Comparison of ENCODE assay signal across 19 cellular contexts in genomic region chr15:71548317-71548908, GRCh38.
DNase-seq lines count a peak whose midpoint lies in the region; ATAC-seq and TF ChIP-seq lines count a peak whose summit lies in the region.
"Had no signal": no experiment of that assay in that cellular context is flagged by ENCODE, and none has a peak within 500 bp of the region (broad histone marks: within the 10 kb centered on the region; RNA-seq: fewer than 3 reads in every experiment).

No MANE protein-coding gene starts in this region.

- DNase-seq in GM12865 (ENCODE audit: low read depth): peak; percentile 1
- DNase-seq in esophagus squamous epithelium (lab: John Stamatoyannopoulos, UW): no peak
- DNase-seq in testis: no peak
- DNase-seq in osteoblast (ENCODE audit: insufficient read length, low spot score, missing footprints): no peak
- DNase-seq: activated CD8-positive, alpha-beta T cell treated with anti-CD3 and anti-CD28 coated beads for 36 hours; activated naive CD4-positive, alpha-beta T cell; activated T-cell treated with anti-CD3 and anti-CD28 coated beads for 4 hours; EL; GOT3; hypothalamus; NCI-H1105; occipital lobe; SW 1271; upper lobe of right lung had no signal

- no peaks in the 10 kb centered on the region for H3K4me1 ChIP-seq in HEK293 (ENCODE audit: control insufficient read depth, insufficient read depth, low read length)
- peaks cover 0 to 83% (median 5%) of the 10 kb centered on the region in 3 donors for H3K4me1 ChIP-seq in esophagus squamous epithelium
- peaks cover 16% of the 10 kb centered on the region for H3K4me1 ChIP-seq in neuron (ENCODE audit: insufficient read depth, low read length)
- H3K4me1 ChIP-seq in testis: no peaks in the 10 kb centered on the region
- no peaks in the 10 kb centered on the region for H3K4me1 ChIP-seq in osteoblast (ENCODE audit: insufficient read depth, low read length)
- H3K4me1 ChIP-seq: upper lobe of right lung had no signal

- CTCF ChIA-PET in HEK293 (lab: Yijun Ruan, JAX): interaction anchor here (0.6 kb wide), 1 partner anchor 27 kb away, joined by 5 read pairs; no protein-coding TSS in a partner anchor

- WGBS in esophagus squamous epithelium, 2 donors: 27 to 35% methylated on average over 6 of the region's 8 CpGs
- 76 to 77% methylated on average over 8 of the region's 8 CpGs for WGBS in testis, 2 donors

- no peak for ATAC-seq in GM19324 (IDR thresholded peaks at IDR 0.05; ENCODE audit: low FRiP score, unreplicated experiment)
- ATAC-seq: activated CD4-positive, CD25-positive, alpha-beta regulatory T cell treated with anti-CD3 and anti-CD28 coated beads, Interleukin-2, amount 50 U/mL, for 24 hours; activated CD8-positive, alpha-beta T cell treated with anti-CD3 and anti-CD28 coated beads for 36 hours; upper lobe of right lung had no signal

- no peaks in the 10 kb centered on the region for H3K79me2 ChIP-seq in osteoblast (ENCODE audit: insufficient read depth, low read length)

- no peak overlapping the region for H3K4me2 ChIP-seq in osteoblast (ENCODE audit: insufficient read depth, low read length)

- TF ChIP-seq CTCF in GM12865 (IDR thresholded peaks at IDR 0.05; ENCODE audit: insufficient read depth, low read depth, low read length, missing control alignments) (no peak), HEK293 (tag by site-specific recombination; IDR thresholded peaks at IDR 0.05) (peak; percentile 36; the same call in 1 of the 2 replicates), esophagus squamous epithelium (IDR thresholded peaks at IDR 0.05) (no peak), testis (IDR thresholded peaks at IDR 0.05) (no peak), osteoblast (IDR thresholded peaks at IDR 0.05; ENCODE audit: extremely low read depth, low read depth, low read length) (no peak)

- TF ChIP-seq POLR2A in esophagus squamous epithelium (IDR thresholded peaks at IDR 0.05): no peak
- no peak for TF ChIP-seq POLR2A in testis (IDR thresholded peaks at IDR 0.05)

- no peaks in the 10 kb centered on the region for H3K27me3 ChIP-seq in esophagus squamous epithelium
- no peaks in the 10 kb centered on the region for H3K27me3 ChIP-seq in neuron (ENCODE audit: insufficient read depth, low read length)
- no peaks in the 10 kb centered on the region for H3K27me3 ChIP-seq in testis
- H3K27me3 ChIP-seq in osteoblast (ENCODE audit: insufficient read depth, low read length): peaks cover 24% of the 10 kb centered on the region
- H3K27me3 ChIP-seq: upper lobe of right lung had no signal

- no peaks in the 10 kb centered on the region for H4K20me1 ChIP-seq in osteoblast (ENCODE audit: insufficient read depth, low read length)

- H2AFZ ChIP-seq in neuron (ENCODE audit: low read depth, low read length) (peak overlapping the region; percentile 31), osteoblast (ENCODE audit: low read length) (no peak overlapping the region)

- no peak overlapping the region for H3K27ac ChIP-seq in HEK293 (ENCODE audit: extremely low read depth, low read depth, low read length)
- peak overlapping the region; percentile 77 to 83 (median 81) for H3K27ac ChIP-seq in esophagus squamous epithelium
- H3K27ac ChIP-seq in testis: no peak overlapping the region
- no peak overlapping the region for H3K27ac ChIP-seq in osteoblast (ENCODE audit: low read depth, low read length)
- H3K27ac ChIP-seq: upper lobe of right lung had no signal

- H3K9me3 ChIP-seq in HEK293 (ENCODE audit: control insufficient read depth, insufficient read depth, low read depth, low read length) (no peaks in the 10 kb centered on the region), esophagus squamous epithelium (no peaks in the 10 kb centered on the region), neuron (ENCODE audit: low read length) (no peaks in the 10 kb centered on the region), testis (no peaks in the 10 kb centered on the region), osteoblast (ENCODE audit: low read depth, low read length) (no peaks in the 10 kb centered on the region)
- H3K9me3 ChIP-seq: upper lobe of right lung had no signal

- H3K4me3 ChIP-seq in GM12865 (ENCODE audit: low read depth, low read length) (no peak overlapping the region), HEK293 (ENCODE audit: low read depth, low read length) (no peak overlapping the region), esophagus squamous epithelium (peak overlapping the region; percentile 37 to 60 (median 44)), neuron (ENCODE audit: low read length) (no peak overlapping the region), testis (no peak overlapping the region), osteoblast (ENCODE audit: insufficient read depth, low read length) (no peak overlapping the region)
- H3K4me3 ChIP-seq: lung, upper lobe of right lung had no signal

- POLR2A ChIA-PET in HEK293 (lab: Yijun Ruan, JAX): no interaction called here

- intact Hi-C loops in esophagus squamous epithelium (cut with DNase I): no loop called here
- intact Hi-C loops in testis (cut with DNase I; ENCODE audit: low total_unique reads): no loop called here

- H3K36me3 ChIP-seq in HEK293 (ENCODE audit: control insufficient read depth in 2 of 2, insufficient read depth in 1 of 2, low read length in 2 of 2) (no peaks in the 10 kb centered on the region), esophagus squamous epithelium (no peaks in the 10 kb centered on the region), neuron (ENCODE audit: insufficient read depth, low read length) (no peaks in the 10 kb centered on the region), testis (ENCODE audit: low read depth, missing control alignments) (no peaks in the 10 kb centered on the region), osteoblast (ENCODE audit: insufficient read depth, low read length) (no peaks in the 10 kb centered on the region)
- H3K36me3 ChIP-seq: upper lobe of right lung had no signal

TF ChIP-seq in HEK293, 187 proteins besides CTCF, POLR2A, EP300 and RAD21:
- TF ChIP-seq, protein P1, sequence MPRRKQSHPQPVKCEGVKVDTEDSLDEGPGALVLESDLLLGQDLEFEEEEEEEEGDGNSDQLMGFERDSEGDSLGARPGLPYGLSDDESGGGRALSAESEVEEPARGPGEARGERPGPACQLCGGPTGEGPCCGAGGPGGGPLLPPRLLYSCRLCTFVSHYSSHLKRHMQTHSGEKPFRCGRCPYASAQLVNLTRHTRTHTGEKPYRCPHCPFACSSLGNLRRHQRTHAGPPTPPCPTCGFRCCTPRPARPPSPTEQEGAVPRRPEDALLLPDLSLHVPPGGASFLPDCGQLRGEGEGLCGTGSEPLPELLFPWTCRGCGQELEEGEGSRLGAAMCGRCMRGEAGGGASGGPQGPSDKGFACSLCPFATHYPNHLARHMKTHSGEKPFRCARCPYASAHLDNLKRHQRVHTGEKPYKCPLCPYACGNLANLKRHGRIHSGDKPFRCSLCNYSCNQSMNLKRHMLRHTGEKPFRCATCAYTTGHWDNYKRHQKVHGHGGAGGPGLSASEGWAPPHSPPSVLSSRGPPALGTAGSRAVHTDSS (tag by site-specific recombination; IDR thresholded peaks at IDR 0.05): no peak
- TF ChIP-seq EGR2 (tag by site-specific recombination; IDR thresholded peaks at IDR 0.05; ENCODE audit: low read depth) (peak; percentile 46; the same call in 1 of the 2 replicates), ZFHX2 (tag by site-specific recombination; conservative IDR thresholded peaks at IDR 0.05) (peak; percentile 65), PRDM1 (tag by site-specific recombination; IDR thresholded peaks at IDR 0.05) (peak; percentile 64), ZNF629 (tag by site-specific recombination; IDR thresholded peaks at IDR 0.05) (no peak), SCRT2 (tag by site-specific recombination; IDR thresholded peaks at IDR 0.05) (peak; percentile 51; the same call in 1 of the 2 replicates), ZBTB1 (tag by site-specific recombination; IDR thresholded peaks at IDR 0.05) (no peak), OSR2 (tag by site-specific recombination; IDR thresholded peaks at IDR 0.05) (no peak), ZNF132 (tag by site-specific recombination; IDR thresholded peaks at IDR 0.05; ENCODE audit: borderline replicate concordance) (no peak), ZNF585B (tag by site-specific recombination; IDR thresholded peaks at IDR 0.05) (no peak)
TF ChIP-seq in HEK293: peak in this region for 4.

Comparison
In these comparisons a context has a peak if more than half of its experiments do, and no peak if none do; other contexts are left out.
1. H3K4me3 ChIP-seq: peak in esophagus squamous epithelium (4 of 4); none in GM12865 (single experiment), HEK293 (single experiment), neuron (single experiment), testis (0 of 2) and osteoblast (single experiment).
2. H3K27ac ChIP-seq: peak in esophagus squamous epithelium (4 of 4); none in HEK293 (single experiment), testis (0 of 2) and osteoblast (single experiment).